Comparison of ENCODE assay signal across 11 cellular contexts in the genomic region with DNA sequence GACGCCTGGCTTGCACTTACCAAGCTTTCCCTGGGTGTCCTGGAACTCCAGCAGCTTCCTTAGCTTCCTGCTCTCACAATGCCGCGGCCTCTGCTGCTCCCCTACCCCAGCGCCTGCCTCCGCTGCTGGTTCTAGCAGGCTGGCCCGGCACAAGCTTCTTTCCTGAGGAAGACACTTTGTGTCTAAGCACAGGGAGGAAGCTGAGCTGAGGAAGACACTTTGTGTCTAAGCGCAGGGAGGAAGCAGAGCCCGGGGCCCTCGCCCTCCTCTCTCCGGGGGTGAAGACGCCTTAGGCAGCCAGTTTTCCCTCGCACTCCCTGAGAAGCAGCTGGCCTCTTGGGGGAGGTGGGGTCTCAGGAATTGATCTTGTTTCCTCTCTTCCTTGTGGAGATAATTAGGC.
DNase-seq lines count a peak whose midpoint lies in the region; ATAC-seq and TF ChIP-seq lines count a peak whose summit lies in the region.
"Had no signal": no experiment of that assay in that cellular context is flagged by ENCODE, and none has a peak within 500 bp of the region (broad histone marks: within the 10 kb centered on the region; RNA-seq: fewer than 3 reads in every experiment).

No MANE protein-coding gene starts in this region.

- no peaks in the 10 kb centered on the region for H3K27me3 ChIP-seq in cardiac muscle cell
- H3K27me3 ChIP-seq in right atrium auricular region: no peaks in the 10 kb centered on the region
- no peaks in the 10 kb centered on the region for H3K27me3 ChIP-seq in adipocyte (replicated peaks; ENCODE audit: control insufficient read depth, insufficient read depth, low read length)
- no peaks in the 10 kb centered on the region for H3K27me3 ChIP-seq in right cardiac atrium (ENCODE audit: control insufficient read depth, insufficient read depth)

- DNase-seq in cardiac muscle cell (ENCODE audit: low read depth in 1 of 2, low spot score in 1 of 2): no peak
- DNase-seq in right atrium auricular region (ENCODE audit: low spot score): no peak
- no peak for DNase-seq in adipocyte (ENCODE audit: low read depth)
- peak in 2 of 3 donors; percentile 48 to 50 for DNase-seq in right cardiac atrium
- no peak for DNase-seq in GM03348 (ENCODE audit: low spot score)
- no peak for DNase-seq in NCI-H1092 treated with DMSO at 0.1 percent for 48 hours (lab: John Stamatoyannopoulos, UW)
- DNase-seq: DND-41, NCI-H2081 treated with DMSO at 0.1 percent for 48 hours, NCI-H526 treated with DMSO at 0.1 percent for 48 hours had no signal

- H3K27ac ChIP-seq in cardiac muscle cell (peak overlapping the region; percentile 48), right atrium auricular region (no peak overlapping the region), right cardiac atrium (ENCODE audit: low read length) (no peak overlapping the region), temporal lobe (ENCODE audit: low read depth, low read length) (peak overlapping the region; percentile 28)

- ATAC-seq in right cardiac atrium (no peak), HG02884 (IDR thresholded peaks at IDR 0.05; ENCODE audit: unreplicated experiment) (no peak)

- no peaks in the 10 kb centered on the region for H3K9me3 ChIP-seq in cardiac muscle cell (ENCODE audit: low read depth)
- no peaks in the 10 kb centered on the region for H3K9me3 ChIP-seq in right atrium auricular region
- no peaks in the 10 kb centered on the region for H3K9me3 ChIP-seq in adipocyte (ENCODE audit: control insufficient read depth, low read length)
- no peaks in the 10 kb centered on the region for H3K9me3 ChIP-seq in right cardiac atrium (ENCODE audit: control insufficient read depth, low read length)

- WGBS in right cardiac atrium: 63% methylated on average over 12 of the region's 12 CpGs

- H3K9ac ChIP-seq in adipocyte (ENCODE audit: low read length): peak overlapping the region; percentile 12

- no peak for TF ChIP-seq CTCF in cardiac muscle cell (IDR thresholded peaks at IDR 0.05; ENCODE audit: low read depth, low read length)
- no peak for TF ChIP-seq CTCF in right atrium auricular region (IDR thresholded peaks at IDR 0.05)

- H3K4me3 ChIP-seq in cardiac muscle cell: no peak overlapping the region
- no peak overlapping the region for H3K4me3 ChIP-seq in right atrium auricular region
- H3K4me3 ChIP-seq in adipocyte (ENCODE audit: low read length): no peak overlapping the region
- H3K4me3 ChIP-seq in right cardiac atrium (ENCODE audit: low read length): no peak overlapping the region

- intact Hi-C loops in right cardiac atrium (cut with DNase I): no loop called here

- H3K4me1 ChIP-seq in cardiac muscle cell (ENCODE audit: low read depth) (no peaks in the 10 kb centered on the region), right atrium auricular region (peaks cover 0 to 34% of the 10 kb centered on the region in 2 donors), adipocyte (ENCODE audit: control insufficient read depth, insufficient read depth, low read length) (peaks cover 5% of the 10 kb centered on the region), right cardiac atrium (ENCODE audit: control insufficient read depth, insufficient read depth, low read length) (no peaks in the 10 kb centered on the region)

- peaks cover 44% of the 10 kb centered on the region for H3K36me3 ChIP-seq in cardiac muscle cell
- H3K36me3 ChIP-seq in right atrium auricular region: peaks cover 94% of the 10 kb centered on the region
- peaks cover 92% of the 10 kb centered on the region for H3K36me3 ChIP-seq in adipocyte (ENCODE audit: control insufficient read depth, insufficient read depth, low read length, severe bottlenecking)

Comparison
In these comparisons a context has a peak if more than half of its experiments do, and no peak if none do; other contexts are left out.
1. DNase-seq: peak in right cardiac atrium (2 of 3); none in cardiac muscle cell (0 of 2), right atrium auricular region (single experiment), adipocyte (single experiment), GM03348 (single experiment) and NCI-H1092 treated with DMSO at 0.1 percent for 48 hours (single experiment).
2. H3K27ac ChIP-seq: peak in cardiac muscle cell (single experiment) and temporal lobe (single experiment); none in right atrium auricular region (0 of 2) and right cardiac atrium (single experiment).